39 cellular contexts compared by ENCODE assay signal in the genomic region with DNA sequence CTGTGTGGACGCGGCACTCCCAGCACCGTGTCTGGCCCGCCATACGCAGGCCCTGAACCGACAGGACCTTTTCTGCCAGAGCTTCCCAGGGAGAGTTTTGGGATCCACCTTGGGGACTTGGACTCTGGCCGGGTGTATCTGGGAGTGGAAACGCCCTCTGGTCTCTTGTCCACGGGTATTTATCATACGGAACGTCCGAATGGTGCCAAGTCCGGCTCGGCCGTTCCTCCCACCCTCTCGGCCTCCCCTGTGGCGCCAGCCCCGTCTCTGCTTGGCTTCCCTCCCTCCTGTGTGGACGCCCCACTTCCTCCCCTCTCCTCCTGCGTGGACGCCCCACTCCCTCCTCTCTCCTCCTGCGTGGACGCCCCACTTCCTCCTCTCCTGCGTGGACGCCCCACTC. TPM values are rescaled to one million over a fixed set of nuclear protein-coding genes. Genes with fewer than 3 reads are reported as not detected.
"Had no signal": no experiment of that assay in that cellular context is flagged by ENCODE, and none has a peak within 500 bp of the region (broad histone marks: within the 10 kb centered on the region; RNA-seq: fewer than 3 reads in every experiment).

No MANE protein-coding gene starts in this region.

- H3K4me2 ChIP-seq: KMS-11 had no signal

- H3K36me3 ChIP-seq: MG63 had no signal

- H3K9ac ChIP-seq: KMS-11 had no signal

- DNase-seq: Karpas-422, Kasumi-1, KG1, MG63, MM.1S, MV-4-11, NCI-H1048, NCI-H1092, NCI-H1092 treated with DMSO at 0.1 percent for 48 hours, NCI-H1105, NCI-H1105 treated with DMSO at 0.1 percent for 48 hours, NCI-H1417, NCI-H1417 treated with DMSO at 0.1 percent for 48 hours, NCI-H1436, NCI-H1436 treated with DMSO at 0.1 percent for 48 hours, NCI-H146, NCI-H1694, NCI-H1694 treated with DMSO at 0.1 percent for 48 hours, NCI-H187, NCI-H187 treated with DMSO at 0.1 percent for 48 hours, NCI-H1930, NCI-H2029, NCI-H2029 treated with DMSO at 0.1 percent for 48 hours, NCI-H2081, NCI-H2081 treated with DMSO at 0.1 percent for 48 hours, NCI-H2107, NCI-H2171, NCI-H2171 treated with DMSO at 0.1 percent for 48 hours, NCI-H2227 treated with DMSO at 0.1 percent for 48 hours, NCI-H226, NCI-H345, NCI-H446, NCI-H446 treated with DMSO at 0.1 percent for 48 hours, NCI-H510A had no signal

- H3K4me3 ChIP-seq: MG63 had no signal

- H3K27ac ChIP-seq: KMS-11 had no signal

- H3K27me3 ChIP-seq: MG63 had no signal

- H3K9me3 ChIP-seq: MG63 had no signal

RNA-seq across cellular contexts. Expression of a gene that starts 37.9 kb away (rescaled TPM):
- total RNA-seq: LHCN-M2, M059J, MCF 10A, NCI-H460 had no signal

RNA-seq across cellular contexts. Expression of a gene that starts 57.9 kb away (rescaled TPM):
- total RNA-seq: LHCN-M2, MCF 10A, NCI-H460 had no signal
